Comparison of ENCODE assay signal across 7 cellular contexts in the genomic region with DNA sequence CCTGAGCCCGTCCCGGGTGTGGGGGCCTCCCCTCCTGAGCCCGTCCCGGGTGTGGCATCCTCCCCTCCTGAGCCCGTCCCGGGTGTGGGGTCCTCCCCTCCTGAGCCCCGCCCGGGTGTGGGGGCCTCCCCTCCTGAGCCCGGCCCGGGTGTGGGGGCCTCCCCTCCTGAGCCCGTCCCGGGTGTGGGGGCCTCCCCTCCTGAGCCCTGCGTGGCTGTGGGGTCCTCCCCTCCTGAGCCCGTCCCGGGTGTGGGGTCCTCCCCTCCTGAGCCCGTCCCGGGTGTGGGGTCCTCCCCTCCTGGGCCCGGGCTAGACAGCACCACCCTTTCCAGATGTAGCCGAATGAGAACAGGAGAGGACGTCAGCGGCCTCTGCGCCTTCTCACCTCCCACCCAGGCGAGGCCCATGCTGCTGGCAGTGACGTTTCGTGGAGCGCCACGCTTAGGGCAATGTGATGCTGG.
DNase-seq lines count a peak whose midpoint lies in the region; ATAC-seq, FAIRE-seq and TF ChIP-seq lines count a peak whose summit lies in the region.
"Not testable (repeated sequence)": the region's sequence is repeated elsewhere in the genome, so short reads cannot be mapped to it uniquely, and the experiment has no call there.

No MANE protein-coding gene starts in this region.

- H3K36me3 ChIP-seq in kidney (ENCODE audit: control insufficient read depth in 1 of 2, insufficient read depth in 2 of 2, low read length in 2 of 2); upper lobe of right lung: not testable (repeated sequence)

- not testable (repeated sequence) for H3K4me3 ChIP-seq in kidney (ENCODE audit: low read length in 2 of 2); upper lobe of right lung

- H3K9me3 Mint-ChIP-seq in activated B cell treated with CpG ODN at 0.5 μM for 24 hours; glutamatergic neuron (ENCODE audit: unreplicated experiment): not testable (repeated sequence)
- peaks cover 16% of the 10 kb centered on the region for H3K9me3 Mint-ChIP-seq in activated naive CD8-positive, alpha-beta T cell treated with anti-CD3 and anti-CD28 coated beads, Interleukin-2, amount 10 ng/mL, durations not matched to agents 7 days and 5 days
- peaks cover 9 to 23% of the 10 kb centered on the region in 2 donors for H3K9me3 Mint-ChIP-seq in stimulated activated naive CD8-positive, alpha-beta T cell treated with anti-CD3 and anti-CD28 coated beads, Interleukin-15, amount 100 ng/mL, for 72 hours

- H3K27me3 ChIP-seq in upper lobe of right lung = not testable (repeated sequence)

- CTCF ChIA-PET in activated B cell treated with CpG ODN at 0.5 μM for 24 hours (lab: Charles Lee) = not testable (repeated sequence)

- not testable (repeated sequence) for ATAC-seq in activated B cell treated with CpG ODN at 0.5 μM for 24 hours (ENCODE audit: low read depth); activated naive CD8-positive, alpha-beta T cell treated with anti-CD3 and anti-CD28 coated beads, Interleukin-2, amount 10 ng/mL, durations not matched to agents 7 days and 5 days (ENCODE audit: low read depth); upper lobe of right lung
- peak; percentile 47 for ATAC-seq in stimulated activated naive CD8-positive, alpha-beta T cell treated with anti-CD3 and anti-CD28 coated beads, Interleukin-15, amount 100 ng/mL, for 72 hours

- H3K9me3 ChIP-seq in kidney (ENCODE audit: control insufficient read depth in 1 of 2, low read length in 2 of 2); upper lobe of right lung: not testable (repeated sequence)

- FAIRE-seq in kidney (lab: Jason Lieb, UNC) = not testable (repeated sequence)

- intact Hi-C loops in activated B cell treated with CpG ODN at 0.5 μM for 24 hours (cut with micrococcal nuclease); kidney (cut with DNase I); posterior vena cava (cut with DNase I); upper lobe of right lung (cut with DNase I): not testable (repeated sequence)

- peak; percentile 11 for DNase-seq in activated B cell treated with CpG ODN at 0.5 μM for 24 hours
- peak; percentile 9 for DNase-seq in activated naive CD8-positive, alpha-beta T cell treated with anti-CD3 and anti-CD28 coated beads, Interleukin-2, amount 10 ng/mL, durations not matched to agents 7 days and 5 days
- peak; percentile 17 for DNase-seq in glutamatergic neuron
- peak; percentile 31 for DNase-seq in kidney
- peak; percentile 69 for DNase-seq in posterior vena cava (ENCODE audit: low spot score)
- not testable (repeated sequence) for DNase-seq in stimulated activated naive CD8-positive, alpha-beta T cell treated with anti-CD3 and anti-CD28 coated beads, Interleukin-15, amount 100 ng/mL, for 72 hours
- DNase-seq in upper lobe of right lung = peak; percentile 53

- not testable (repeated sequence) for H3K4me1 ChIP-seq in kidney (ENCODE audit: control insufficient read depth in 1 of 2, insufficient read depth in 1 of 2, low read depth in 1 of 2, low read length in 2 of 2); upper lobe of right lung

- not testable (repeated sequence) for H3K27me3 Mint-ChIP-seq in activated B cell treated with CpG ODN at 0.5 μM for 24 hours; activated naive CD8-positive, alpha-beta T cell treated with anti-CD3 and anti-CD28 coated beads, Interleukin-2, amount 10 ng/mL, durations not matched to agents 7 days and 5 days; glutamatergic neuron (ENCODE audit: unreplicated experiment); stimulated activated naive CD8-positive, alpha-beta T cell treated with anti-CD3 and anti-CD28 coated beads, Interleukin-15, amount 100 ng/mL, for 72 hours

- TF ChIP-seq CTCF in activated B cell treated with CpG ODN at 0.5 μM for 24 hours (IDR thresholded peaks at IDR 0.05); glutamatergic neuron (IDR thresholded peaks at IDR 0.05; ENCODE audit: partially characterized antibody, unreplicated experiment); kidney (IDR thresholded peaks at IDR 0.05; ENCODE audit: borderline replicate concordance, extremely low read depth, insufficient read depth); upper lobe of right lung (IDR thresholded peaks at IDR 0.05): not testable (repeated sequence)

- H3K9ac ChIP-seq in kidney (ENCODE audit: low read length in 2 of 2) = not testable (repeated sequence)

- H3K4me3 Mint-ChIP-seq in activated B cell treated with CpG ODN at 0.5 μM for 24 hours; activated naive CD8-positive, alpha-beta T cell treated with anti-CD3 and anti-CD28 coated beads, Interleukin-2, amount 10 ng/mL, durations not matched to agents 7 days and 5 days; glutamatergic neuron (ENCODE audit: unreplicated experiment); stimulated activated naive CD8-positive, alpha-beta T cell treated with anti-CD3 and anti-CD28 coated beads, Interleukin-15, amount 100 ng/mL, for 72 hours: not testable (repeated sequence)

- H3K36me3 Mint-ChIP-seq in activated B cell treated with CpG ODN at 0.5 μM for 24 hours (ENCODE audit: low read depth) (peaks cover 31% of the 10 kb centered on the region), glutamatergic neuron (ENCODE audit: unreplicated experiment) (peaks cover 18% of the 10 kb centered on the region)
- H3K36me3 Mint-ChIP-seq in activated naive CD8-positive, alpha-beta T cell treated with anti-CD3 and anti-CD28 coated beads, Interleukin-2, amount 10 ng/mL, durations not matched to agents 7 days and 5 days = peaks cover 15% of the 10 kb centered on the region

- H3K27ac ChIP-seq in kidney (ENCODE audit: low read depth in 2 of 2, low read length in 2 of 2); upper lobe of right lung: not testable (repeated sequence)

- not testable (repeated sequence) for H3K4me1 Mint-ChIP-seq in activated B cell treated with CpG ODN at 0.5 μM for 24 hours; activated naive CD8-positive, alpha-beta T cell treated with anti-CD3 and anti-CD28 coated beads, Interleukin-2, amount 10 ng/mL, durations not matched to agents 7 days and 5 days; glutamatergic neuron (ENCODE audit: low read depth, unreplicated experiment)
- peaks cover 29% of the 10 kb centered on the region for H3K4me1 Mint-ChIP-seq in stimulated activated naive CD8-positive, alpha-beta T cell treated with anti-CD3 and anti-CD28 coated beads, Interleukin-15, amount 100 ng/mL, for 72 hours

- H3K27ac Mint-ChIP-seq in activated B cell treated with CpG ODN at 0.5 μM for 24 hours; activated naive CD8-positive, alpha-beta T cell treated with anti-CD3 and anti-CD28 coated beads, Interleukin-2, amount 10 ng/mL, durations not matched to agents 7 days and 5 days; glutamatergic neuron (ENCODE audit: unreplicated experiment); stimulated activated naive CD8-positive, alpha-beta T cell treated with anti-CD3 and anti-CD28 coated beads, Interleukin-15, amount 100 ng/mL, for 72 hours: not testable (repeated sequence)

- POLR2A ChIA-PET in activated B cell treated with CpG ODN at 0.5 μM for 24 hours (lab: Charles Lee); activated naive CD8-positive, alpha-beta T cell treated with anti-CD3 and anti-CD28 coated beads, Interleukin-2, amount 10 ng/mL, durations not matched to agents 7 days and 5 days (lab: Charles Lee): not testable (repeated sequence)
